ENCODE assay signal across 2 cellular contexts in the genomic region with DNA sequence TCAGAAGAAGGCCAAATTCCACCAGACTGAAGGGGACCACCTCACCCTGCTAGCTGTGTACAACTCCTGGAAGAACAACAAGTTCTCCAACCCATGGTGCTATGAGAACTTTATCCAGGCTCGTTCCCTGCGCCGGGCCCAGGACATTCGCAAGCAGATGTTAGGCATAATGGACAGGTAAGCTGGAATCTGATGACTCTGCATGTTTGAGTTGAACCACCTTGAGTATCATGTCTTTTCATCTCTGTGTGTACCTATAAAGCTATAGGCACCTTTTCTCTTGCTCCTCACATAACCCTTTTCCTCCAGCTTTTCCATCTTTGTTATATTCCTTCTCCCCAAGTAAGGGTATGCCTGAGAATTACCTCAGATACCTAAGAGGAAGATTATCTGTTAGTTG.
TF ChIP-seq lines count a peak whose summit lies in the region.

No MANE protein-coding gene starts in this region.

TF ChIP-seq in HepG2, 621 proteins besides CTCF, POLR2A, EP300 and RAD21 (continues in another document):
- TF ChIP-seq, protein P1, sequence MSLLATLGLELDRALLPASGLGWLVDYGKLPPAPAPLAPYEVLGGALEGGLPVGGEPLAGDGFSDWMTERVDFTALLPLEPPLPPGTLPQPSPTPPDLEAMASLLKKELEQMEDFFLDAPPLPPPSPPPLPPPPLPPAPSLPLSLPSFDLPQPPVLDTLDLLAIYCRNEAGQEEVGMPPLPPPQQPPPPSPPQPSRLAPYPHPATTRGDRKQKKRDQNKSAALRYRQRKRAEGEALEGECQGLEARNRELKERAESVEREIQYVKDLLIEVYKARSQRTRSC (CRISPR knock-in tag; IDR thresholded peaks at IDR 0.05; ENCODE audit: low read depth) = no peak
- TF ChIP-seq ZNF709 (CRISPR knock-in tag; IDR thresholded peaks at IDR 0.05) = no peak
- TF ChIP-seq, protein P2, sequence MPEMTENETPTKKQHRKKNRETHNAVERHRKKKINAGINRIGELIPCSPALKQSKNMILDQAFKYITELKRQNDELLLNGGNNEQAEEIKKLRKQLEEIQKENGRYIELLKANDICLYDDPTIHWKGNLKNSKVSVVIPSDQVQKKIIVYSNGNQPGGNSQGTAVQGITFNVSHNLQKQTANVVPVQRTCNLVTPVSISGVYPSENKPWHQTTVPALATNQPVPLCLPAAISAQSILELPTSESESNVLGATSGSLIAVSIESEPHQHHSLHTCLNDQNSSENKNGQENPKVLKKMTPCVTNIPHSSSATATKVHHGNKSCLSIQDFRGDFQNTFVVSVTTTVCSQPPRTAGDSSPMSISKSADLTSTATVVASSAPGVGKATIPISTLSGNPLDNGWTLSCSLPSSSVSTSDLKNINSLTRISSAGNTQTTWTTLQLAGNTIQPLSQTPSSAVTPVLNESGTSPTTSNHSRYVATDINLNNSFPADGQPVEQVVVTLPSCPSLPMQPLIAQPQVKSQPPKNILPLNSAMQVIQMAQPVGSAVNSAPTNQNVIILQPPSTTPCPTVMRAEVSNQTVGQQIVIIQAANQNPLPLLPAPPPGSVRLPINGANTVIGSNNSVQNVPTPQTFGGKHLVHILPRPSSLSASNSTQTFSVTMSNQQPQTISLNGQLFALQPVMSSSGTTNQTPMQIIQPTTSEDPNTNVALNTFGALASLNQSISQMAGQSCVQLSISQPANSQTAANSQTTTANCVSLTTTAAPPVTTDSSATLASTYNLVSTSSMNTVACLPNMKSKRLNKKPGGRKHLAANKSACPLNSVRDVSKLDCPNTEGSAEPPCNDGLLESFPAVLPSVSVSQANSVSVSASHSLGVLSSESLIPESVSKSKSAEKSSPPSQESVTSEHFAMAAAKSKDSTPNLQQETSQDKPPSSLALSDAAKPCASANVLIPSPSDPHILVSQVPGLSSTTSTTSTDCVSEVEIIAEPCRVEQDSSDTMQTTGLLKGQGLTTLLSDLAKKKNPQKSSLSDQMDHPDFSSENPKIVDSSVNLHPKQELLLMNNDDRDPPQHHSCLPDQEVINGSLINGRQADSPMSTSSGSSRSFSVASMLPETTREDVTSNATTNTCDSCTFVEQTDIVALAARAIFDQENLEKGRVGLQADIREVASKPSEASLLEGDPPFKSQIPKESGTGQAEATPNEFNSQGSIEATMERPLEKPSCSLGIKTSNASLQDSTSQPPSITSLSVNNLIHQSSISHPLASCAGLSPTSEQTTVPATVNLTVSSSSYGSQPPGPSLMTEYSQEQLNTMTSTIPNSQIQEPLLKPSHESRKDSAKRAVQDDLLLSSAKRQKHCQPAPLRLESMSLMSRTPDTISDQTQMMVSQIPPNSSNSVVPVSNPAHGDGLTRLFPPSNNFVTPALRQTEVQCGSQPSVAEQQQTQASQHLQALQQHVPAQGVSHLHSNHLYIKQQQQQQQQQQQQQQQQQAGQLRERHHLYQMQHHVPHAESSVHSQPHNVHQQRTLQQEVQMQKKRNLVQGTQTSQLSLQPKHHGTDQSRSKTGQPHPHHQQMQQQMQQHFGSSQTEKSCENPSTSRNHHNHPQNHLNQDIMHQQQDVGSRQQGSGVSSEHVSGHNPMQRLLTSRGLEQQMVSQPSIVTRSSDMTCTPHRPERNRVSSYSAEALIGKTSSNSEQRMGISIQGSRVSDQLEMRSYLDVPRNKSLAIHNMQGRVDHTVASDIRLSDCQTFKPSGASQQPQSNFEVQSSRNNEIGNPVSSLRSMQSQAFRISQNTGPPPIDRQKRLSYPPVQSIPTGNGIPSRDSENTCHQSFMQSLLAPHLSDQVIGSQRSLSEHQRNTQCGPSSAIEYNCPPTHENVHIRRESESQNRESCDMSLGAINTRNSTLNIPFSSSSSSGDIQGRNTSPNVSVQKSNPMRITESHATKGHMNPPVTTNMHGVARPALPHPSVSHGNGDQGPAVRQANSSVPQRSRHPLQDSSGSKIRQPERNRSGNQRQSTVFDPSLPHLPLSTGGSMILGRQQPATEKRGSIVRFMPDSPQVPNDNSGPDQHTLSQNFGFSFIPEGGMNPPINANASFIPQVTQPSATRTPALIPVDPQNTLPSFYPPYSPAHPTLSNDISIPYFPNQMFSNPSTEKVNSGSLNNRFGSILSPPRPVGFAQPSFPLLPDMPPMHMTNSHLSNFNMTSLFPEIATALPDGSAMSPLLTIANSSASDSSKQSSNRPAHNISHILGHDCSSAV (CRISPR knock-in tag; IDR thresholded peaks at IDR 0.05; ENCODE audit: borderline replicate concordance) = no peak
- TF ChIP-seq SOX6 (IDR thresholded peaks at IDR 0.05) = no peak
- TF ChIP-seq SOX6 (CRISPR knock-in tag; IDR thresholded peaks at IDR 0.05) = 0 out of 2 replicates have a peak, but pooled peaks have one; percentile 8
- TF ChIP-seq, protein P3, sequence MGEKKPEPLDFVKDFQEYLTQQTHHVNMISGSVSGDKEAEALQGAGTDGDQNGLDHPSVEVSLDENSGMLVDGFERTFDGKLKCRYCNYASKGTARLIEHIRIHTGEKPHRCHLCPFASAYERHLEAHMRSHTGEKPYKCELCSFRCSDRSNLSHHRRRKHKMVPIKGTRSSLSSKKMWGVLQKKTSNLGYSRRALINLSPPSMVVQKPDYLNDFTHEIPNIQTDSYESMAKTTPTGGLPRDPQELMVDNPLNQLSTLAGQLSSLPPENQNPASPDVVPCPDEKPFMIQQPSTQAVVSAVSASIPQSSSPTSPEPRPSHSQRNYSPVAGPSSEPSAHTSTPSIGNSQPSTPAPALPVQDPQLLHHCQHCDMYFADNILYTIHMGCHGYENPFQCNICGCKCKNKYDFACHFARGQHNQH (CRISPR knock-in tag; IDR thresholded peaks at IDR 0.05) = no peak
- TF ChIP-seq, protein P4, sequence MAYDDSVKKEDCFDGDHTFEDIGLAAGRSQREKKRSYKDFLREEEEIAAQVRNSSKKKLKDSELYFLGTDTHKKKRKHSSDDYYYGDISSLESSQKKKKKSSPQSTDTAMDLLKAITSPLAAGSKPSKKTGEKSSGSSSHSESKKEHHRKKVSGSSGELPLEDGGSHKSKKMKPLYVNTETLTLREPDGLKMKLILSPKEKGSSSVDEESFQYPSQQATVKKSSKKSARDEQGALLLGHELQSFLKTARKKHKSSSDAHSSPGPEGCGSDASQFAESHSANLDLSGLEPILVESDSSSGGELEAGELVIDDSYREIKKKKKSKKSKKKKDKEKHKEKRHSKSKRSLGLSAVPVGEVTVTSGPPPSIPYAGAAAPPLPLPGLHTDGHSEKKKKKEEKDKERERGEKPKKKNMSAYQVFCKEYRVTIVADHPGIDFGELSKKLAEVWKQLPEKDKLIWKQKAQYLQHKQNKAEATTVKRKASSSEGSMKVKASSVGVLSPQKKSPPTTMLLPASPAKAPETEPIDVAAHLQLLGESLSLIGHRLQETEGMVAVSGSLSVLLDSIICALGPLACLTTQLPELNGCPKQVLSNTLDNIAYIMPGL (CRISPR knock-in tag; IDR thresholded peaks at IDR 0.05; ENCODE audit: borderline replicate concordance in 1 of 2, low read depth in 1 of 2) = 0 out of 4 replicates have a peak, but pooled peaks of 1 of the 2 experiments have one; percentile 14
- TF ChIP-seq GTF3A (CRISPR knock-in tag; conservative IDR thresholded peaks at IDR 0.05) = no peak
- TF ChIP-seq MAFK (conservative IDR thresholded peaks at IDR 0.05 in 1 of 2, IDR thresholded peaks at IDR 0.05 in 1 of 2; ENCODE audit: low read length in 2 of 2) = peak; percentile 92 to 93
- TF ChIP-seq MAFF (IDR thresholded peaks at IDR 0.05; ENCODE audit: low read depth, low read length) = peak; percentile 87
- no peak for TF ChIP-seq ELF1 (CRISPR knock-in tag; IDR thresholded peaks at IDR 0.05)

TF ChIP-seq in endothelial cell of umbilical vein, 7 proteins besides CTCF, POLR2A, EP300 and RAD21:
- TF ChIP-seq GATA2 (IDR thresholded peaks at IDR 0.05; ENCODE audit: insufficient read depth, insufficient read length, low read depth, low read length) (no peak), POLR2AphosphoS5 (IDR thresholded peaks at IDR 0.05; ENCODE audit: insufficient read depth, low read depth, low read length) (no peak), JUN (IDR thresholded peaks at IDR 0.05; ENCODE audit: borderline replicate concordance, insufficient read depth, insufficient read length, low read depth) (no peak), FOS (IDR thresholded peaks at IDR 0.05; ENCODE audit: borderline replicate concordance, insufficient read depth, low read length) (no peak), MYC (IDR thresholded peaks at IDR 0.05; ENCODE audit: low read depth, low read length) (no peak), EZH2 (IDR thresholded peaks at IDR 0.05; ENCODE audit: borderline replicate concordance, low read depth, low read length, severe bottlenecking) (no peak)
- TF ChIP-seq, protein P5, sequence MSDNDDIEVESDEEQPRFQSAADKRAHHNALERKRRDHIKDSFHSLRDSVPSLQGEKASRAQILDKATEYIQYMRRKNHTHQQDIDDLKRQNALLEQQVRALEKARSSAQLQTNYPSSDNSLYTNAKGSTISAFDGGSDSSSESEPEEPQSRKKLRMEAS (IDR thresholded peaks at IDR 0.05; ENCODE audit: insufficient read depth, insufficient read length) = no peak
